33 cellular contexts compared by ENCODE assay signal in the genomic region with DNA sequence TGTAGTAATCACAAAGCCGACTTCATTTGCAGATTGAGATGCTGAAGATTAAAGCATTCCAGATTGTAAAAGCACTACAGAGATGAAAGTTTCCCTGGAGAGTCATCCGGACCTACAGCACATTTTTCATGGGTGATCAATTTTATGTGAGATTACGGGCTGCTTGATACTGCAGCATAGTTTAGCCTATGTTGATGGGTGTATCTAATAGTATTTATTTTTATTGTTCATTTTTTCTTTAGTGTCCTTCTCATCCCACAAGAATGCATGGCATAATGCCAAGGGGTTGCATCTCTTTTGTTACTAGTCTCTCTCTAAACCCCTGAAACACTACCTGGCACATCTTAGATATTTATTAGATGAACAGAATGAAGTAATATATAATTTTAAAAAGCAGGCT.
DNase-seq lines count a peak whose midpoint lies in the region; ATAC-seq and TF ChIP-seq lines count a peak whose summit lies in the region.
"Had no signal": no experiment of that assay in that cellular context is flagged by ENCODE, and none has a peak within 500 bp of the region (broad histone marks: within the 10 kb centered on the region; RNA-seq: fewer than 3 reads in every experiment).

No MANE protein-coding gene starts in this region.

- DNase-seq in ELR (ENCODE audit: low read depth): peak; percentile 30
- DNase-seq in RWPE2 (ENCODE audit: low spot score): no peak
- DNase-seq in epithelial cell of prostate (ENCODE audit: low read depth, low spot score): peak; percentile 22
- DNase-seq in activated T-cell treated with anti-CD3 and anti-CD28 coated beads, Interleukin-2, amount 50 U/mL, for 1 hour: no peak
- DNase-seq in activated CD8-positive, alpha-beta T cell treated with anti-CD3 and anti-CD28 coated beads for 36 hours: no peak
- DNase-seq in CD4-positive, alpha-beta T cell: no peak
- DNase-seq: activated B cell treated with CpG ODN at 0.5 μM for 24 hours; activated CD4-positive, alpha-beta T cell treated with anti-CD3 and anti-CD28 coated beads, Interleukin-2, amount 50 U/mL, for 1 hour; activated CD8-positive, alpha-beta memory T cell treated with anti-CD3 and anti-CD28 coated beads, Interleukin-2, amount 10 ng/mL, durations not matched to agents 7 days and 5 days; activated gamma-delta T cell treated with Interleukin-2 at 50 U/mL for 16 hours; activated naive CD8-positive, alpha-beta T cell treated with anti-CD3 and anti-CD28 coated beads, Interleukin-2, amount 10 ng/mL, durations not matched to agents 7 days and 5 days; activated T-cell treated with anti-CD3 and anti-CD28 coated beads, Interleukin-2, amount 50 U/mL, for 48 hours; aorta; caudate nucleus; DMS53; GF-D8; HFFc6; left colon; mucosa of descending colon; NCI-H1105; NCI-H1930; NCI-H526 treated with DMSO at 0.1 percent for 48 hours; SIG-M5; T-helper 9 cell; transverse colon had no signal

- no peak overlapping the region for H3K27ac ChIP-seq in RWPE2 (ENCODE audit: poor library complexity, severe bottlenecking)
- no peak overlapping the region for H3K27ac ChIP-seq in epithelial cell of prostate
- H3K27ac ChIP-seq in CD4-positive, alpha-beta T cell (ENCODE audit: low read depth, low read length): no peak overlapping the region
- H3K27ac ChIP-seq: esophagus muscularis mucosa, gastroesophageal sphincter, hepatocyte, transverse colon had no signal

- H3K4me3 ChIP-seq in RWPE2 (ENCODE audit: severe bottlenecking): no peak overlapping the region
- H3K4me3 ChIP-seq: esophagus muscularis mucosa, gastroesophageal sphincter, hepatocyte, mucosa of descending colon, transverse colon had no signal

- intact Hi-C loops in activated CD8-positive, alpha-beta T cell treated with anti-CD3 and anti-CD28 coated beads for 36 hours (cut with micrococcal nuclease): no loop called here
- intact Hi-C loops in CD4-positive, alpha-beta T cell (cut with DNase I, micrococcal nuclease): no loop called here

- H3K4me3 Mint-ChIP-seq in nephron: no peak overlapping the region
- H3K4me3 Mint-ChIP-seq in activated CD8-positive, alpha-beta T cell treated with anti-CD3 and anti-CD28 coated beads for 36 hours: no peak overlapping the region
- no peak overlapping the region for H3K4me3 Mint-ChIP-seq in CD4-positive, alpha-beta T cell
- H3K4me3 Mint-ChIP-seq: activated B cell treated with CpG ODN at 0.5 μM for 24 hours; activated CD8-positive, alpha-beta memory T cell treated with anti-CD3 and anti-CD28 coated beads, Interleukin-2, amount 10 ng/mL, durations not matched to agents 7 days and 5 days; activated naive CD8-positive, alpha-beta T cell treated with anti-CD3 and anti-CD28 coated beads, Interleukin-2, amount 10 ng/mL, durations not matched to agents 7 days and 5 days; HFFc6; natural killer cell treated with Interleukin-12 subunit alpha and Interleukin-12 subunit beta and Interleukin-15 and Interleukin-18, amount 100 ng/mL, for 72 hours; stimulated activated memory B cell treated with anti-CD40 and anti-IgM and Interleukin-4, amounts not matched to agents 10 μg/mL and 1 μg/mL and 100 μg/mL, for 72 hours had no signal

- peaks cover 4% of the 10 kb centered on the region for H3K36me3 Mint-ChIP-seq in nephron (ENCODE audit: low read depth)
- no peaks in the 10 kb centered on the region for H3K36me3 Mint-ChIP-seq in activated CD8-positive, alpha-beta T cell treated with anti-CD3 and anti-CD28 coated beads for 36 hours (ENCODE audit: low read depth)
- no peaks in the 10 kb centered on the region for H3K36me3 Mint-ChIP-seq in CD4-positive, alpha-beta T cell (ENCODE audit: low read depth)
- H3K36me3 Mint-ChIP-seq: activated CD8-positive, alpha-beta memory T cell treated with anti-CD3 and anti-CD28 coated beads, Interleukin-2, amount 10 ng/mL, durations not matched to agents 7 days and 5 days; activated naive CD8-positive, alpha-beta T cell treated with anti-CD3 and anti-CD28 coated beads, Interleukin-2, amount 10 ng/mL, durations not matched to agents 7 days and 5 days; stimulated activated memory B cell treated with anti-CD40 and anti-IgM and Interleukin-4, amounts not matched to agents 10 μg/mL and 1 μg/mL and 100 μg/mL, for 72 hours had no signal

- no peaks in the 10 kb centered on the region for H3K36me3 ChIP-seq in RWPE2 (ENCODE audit: low read depth)
- H3K36me3 ChIP-seq: esophagus muscularis mucosa, gastroesophageal sphincter, transverse colon had no signal

- TF ChIP-seq CTCF in RWPE2 (IDR thresholded peaks at IDR 0.05; ENCODE audit: poor library complexity, severe bottlenecking): no peak
- TF ChIP-seq CTCF in nephron (IDR thresholded peaks at IDR 0.05; ENCODE audit: unreplicated experiment in 3 of 3): no peak
- no peak for TF ChIP-seq CTCF in activated CD8-positive, alpha-beta T cell treated with anti-CD3 and anti-CD28 coated beads for 36 hours (IDR thresholded peaks at IDR 0.05)
- TF ChIP-seq CTCF in CD4-positive, alpha-beta T cell (IDR thresholded peaks at IDR 0.05): no peak

- H3K27me3 Mint-ChIP-seq in nephron (ENCODE audit: low read depth): no peaks in the 10 kb centered on the region
- peaks cover 3% of the 10 kb centered on the region for H3K27me3 Mint-ChIP-seq in activated CD8-positive, alpha-beta T cell treated with anti-CD3 and anti-CD28 coated beads for 36 hours
- H3K27me3 Mint-ChIP-seq in CD4-positive, alpha-beta T cell: no peaks in the 10 kb centered on the region
- H3K27me3 Mint-ChIP-seq: activated B cell treated with CpG ODN at 0.5 μM for 24 hours; activated naive CD8-positive, alpha-beta T cell treated with anti-CD3 and anti-CD28 coated beads, Interleukin-2, amount 10 ng/mL, durations not matched to agents 7 days and 5 days; natural killer cell treated with Interleukin-12 subunit alpha and Interleukin-12 subunit beta and Interleukin-15 and Interleukin-18, amount 100 ng/mL, for 72 hours; stimulated activated memory B cell treated with anti-CD40 and anti-IgM and Interleukin-4, amounts not matched to agents 10 μg/mL and 1 μg/mL and 100 μg/mL, for 72 hours had no signal

- CTCF ChIA-PET in activated CD8-positive, alpha-beta T cell treated with anti-CD3 and anti-CD28 coated beads for 36 hours (lab: Charles Lee): no interaction called here
- CTCF ChIA-PET in CD4-positive, alpha-beta T cell (lab: Charles Lee): no interaction called here

- H3K9me3 Mint-ChIP-seq in nephron: peaks cover 8% of the 10 kb centered on the region
- H3K9me3 Mint-ChIP-seq in activated CD8-positive, alpha-beta T cell treated with anti-CD3 and anti-CD28 coated beads for 36 hours: no peaks in the 10 kb centered on the region
- peaks cover 4% of the 10 kb centered on the region for H3K9me3 Mint-ChIP-seq in CD4-positive, alpha-beta T cell

- H3K9me3 ChIP-seq in RWPE2 (ENCODE audit: severe bottlenecking): no peaks in the 10 kb centered on the region
- H3K9me3 ChIP-seq in CD4-positive, alpha-beta T cell (ENCODE audit: control insufficient read depth, low read length): no peaks in the 10 kb centered on the region
- H3K9me3 ChIP-seq: transverse colon had no signal

- H3K27ac Mint-ChIP-seq in nephron: peak overlapping the region in 2 of 3 experiments; percentile 1 to 23
- no peak overlapping the region for H3K27ac Mint-ChIP-seq in activated CD8-positive, alpha-beta T cell treated with anti-CD3 and anti-CD28 coated beads for 36 hours
- no peak overlapping the region for H3K27ac Mint-ChIP-seq in CD4-positive, alpha-beta T cell
- H3K27ac Mint-ChIP-seq: activated B cell treated with CpG ODN at 0.5 μM for 24 hours; activated CD8-positive, alpha-beta memory T cell treated with anti-CD3 and anti-CD28 coated beads, Interleukin-2, amount 10 ng/mL, durations not matched to agents 7 days and 5 days; activated naive CD8-positive, alpha-beta T cell treated with anti-CD3 and anti-CD28 coated beads, Interleukin-2, amount 10 ng/mL, durations not matched to agents 7 days and 5 days; HFFc6; natural killer cell treated with Interleukin-12 subunit alpha and Interleukin-12 subunit beta and Interleukin-15 and Interleukin-18, amount 100 ng/mL, for 72 hours; stimulated activated memory B cell treated with anti-CD40 and anti-IgM and Interleukin-4, amounts not matched to agents 10 μg/mL and 1 μg/mL and 100 μg/mL, for 72 hours had no signal

- POLR2A ChIA-PET in activated CD8-positive, alpha-beta T cell treated with anti-CD3 and anti-CD28 coated beads for 36 hours (lab: Charles Lee): no interaction called here
- POLR2A ChIA-PET in CD4-positive, alpha-beta T cell (lab: Charles Lee): no interaction called here

- no peaks in the 10 kb centered on the region for H3K27me3 ChIP-seq in RWPE2 (ENCODE audit: insufficient read depth, poor library complexity, severe bottlenecking)
- no peaks in the 10 kb centered on the region for H3K27me3 ChIP-seq in CD4-positive, alpha-beta T cell (ENCODE audit: control insufficient read depth, insufficient read depth, low read length)
- H3K27me3 ChIP-seq: esophagus muscularis mucosa, gastroesophageal sphincter, hepatocyte, transverse colon had no signal

- H3K4me1 Mint-ChIP-seq in nephron: peaks cover 20% of the 10 kb centered on the region
- no peaks in the 10 kb centered on the region for H3K4me1 Mint-ChIP-seq in activated CD8-positive, alpha-beta T cell treated with anti-CD3 and anti-CD28 coated beads for 36 hours (ENCODE audit: low read depth)
- no peaks in the 10 kb centered on the region for H3K4me1 Mint-ChIP-seq in CD4-positive, alpha-beta T cell (ENCODE audit: low read depth)
- H3K4me1 Mint-ChIP-seq: activated B cell treated with CpG ODN at 0.5 μM for 24 hours; activated CD8-positive, alpha-beta memory T cell treated with anti-CD3 and anti-CD28 coated beads, Interleukin-2, amount 10 ng/mL, durations not matched to agents 7 days and 5 days; activated naive CD8-positive, alpha-beta T cell treated with anti-CD3 and anti-CD28 coated beads, Interleukin-2, amount 10 ng/mL, durations not matched to agents 7 days and 5 days; stimulated activated memory B cell treated with anti-CD40 and anti-IgM and Interleukin-4, amounts not matched to agents 10 μg/mL and 1 μg/mL and 100 μg/mL, for 72 hours had no signal

- no peaks in the 10 kb centered on the region for H3K4me1 ChIP-seq in RWPE2 (ENCODE audit: insufficient read depth, poor library complexity, severe bottlenecking)
- H3K4me1 ChIP-seq: esophagus muscularis mucosa, gastroesophageal sphincter, transverse colon had no signal

- peak; percentile 76 for ATAC-seq in RWPE2 (ENCODE audit: low read depth)
- ATAC-seq in HG03135 (IDR thresholded peaks at IDR 0.05; ENCODE audit: unreplicated experiment): no peak
- no peak for ATAC-seq in activated CD8-positive, alpha-beta T cell treated with anti-CD3 and anti-CD28 coated beads for 36 hours
- ATAC-seq in CD4-positive, alpha-beta T cell (ENCODE audit: poor library complexity): no peak
- ATAC-seq: activated CD8-positive, alpha-beta memory T cell treated with anti-CD3 and anti-CD28 coated beads, Interleukin-2, amount 10 ng/mL, durations not matched to agents 7 days and 5 days; gastroesophageal sphincter; left colon; mucosa of descending colon; natural killer cell treated with Interleukin-12 subunit alpha and Interleukin-12 subunit beta and Interleukin-15 and Interleukin-18, amount 100 ng/mL, for 72 hours; Panc1; stimulated activated memory B cell treated with anti-CD40 and anti-IgM and Interleukin-4, amounts not matched to agents 10 μg/mL and 1 μg/mL and 100 μg/mL, for 72 hours had no signal

Comparison
In these comparisons a context has a peak if more than half of its experiments do, and no peak if none do; other contexts are left out.
1. DNase-seq: peak in ELR (single experiment) and epithelial cell of prostate (single experiment); none in RWPE2 (single experiment), activated T-cell treated with anti-CD3 and anti-CD28 coated beads, Interleukin-2, amount 50 U/mL, for 1 hour (single experiment), activated CD8-positive, alpha-beta T cell treated with anti-CD3 and anti-CD28 coated beads for 36 hours (single experiment) and CD4-positive, alpha-beta T cell (0 of 10).
2. H3K27ac Mint-ChIP-seq: peak in nephron (2 of 3); none in activated CD8-positive, alpha-beta T cell treated with anti-CD3 and anti-CD28 coated beads for 36 hours (single experiment) and CD4-positive, alpha-beta T cell (single experiment).